11 cellular contexts compared by ENCODE assay signal in genomic region chr11:47394050-47394321, GRCh38. TPM values are rescaled to one million over a fixed set of nuclear protein-coding genes. Genes with fewer than 3 reads are reported as not detected.
DNase-seq lines count a peak whose midpoint lies in the region; ATAC-seq and TF ChIP-seq lines count a peak whose summit lies in the region.
"Had no signal": no experiment of that assay in that cellular context is flagged by ENCODE, and none has a peak within 500 bp of the region (broad histone marks: within the 10 kb centered on the region; RNA-seq: fewer than 3 reads in every experiment).

No MANE protein-coding gene starts in this region.

- peak overlapping the region; percentile 89 for H3K27ac Mint-ChIP-seq in T-helper 1 cell treated with Interleukin-12 subunit alpha and Interleukin-12 subunit beta and Interleukin-4 antibody, amounts not matched to agents 30 μg/mL and 1 μg/mL, for 36 hours
- H3K27ac Mint-ChIP-seq in stimulated activated naive CD8-positive, alpha-beta T cell treated with anti-CD3 and anti-CD28 coated beads, Interleukin-15, amount 100 ng/mL, for 72 hours, result peak overlapping the region; percentile 97 to 98
- H3K27ac Mint-ChIP-seq: progenitor cell of endocrine pancreas had no signal

- H3F3A ChIP-seq in PC-9 (ENCODE audit: insufficient read depth, low read depth), result no peaks in the 10 kb centered on the region

- H3K4me2 ChIP-seq in PC-9, result no peak overlapping the region

- no TSS peak for BruUV-seq in PC-9 (replicated peaks; lab: Mats Ljungman, UMichigan)

- intact Hi-C loops in right lobe of liver (cut with DNase I) (no loop called here), PC-9 (cut with micrococcal nuclease; ENCODE audit: unreplicated experiment) (no loop called here)

- no peak overlapping the region for H2AFZ ChIP-seq in PC-9

- CTCF ChIA-PET in PC-9 (lab: Charles Lee), result no interaction called here

- no peak overlapping the region for H3K4me3 Mint-ChIP-seq in T-helper 1 cell treated with Interleukin-12 subunit alpha and Interleukin-12 subunit beta and Interleukin-4 antibody, amounts not matched to agents 30 μg/mL and 1 μg/mL, for 36 hours
- H3K4me3 Mint-ChIP-seq in stimulated activated naive CD8-positive, alpha-beta T cell treated with anti-CD3 and anti-CD28 coated beads, Interleukin-15, amount 100 ng/mL, for 72 hours, result peak overlapping the region; percentile 53 to 76

- DNase-seq in T-helper 1 cell, result no peak
- DNase-seq in right lobe of liver, result peak in 2 of 3 donors; percentile 57 to 68
- DNase-seq in stimulated activated naive CD8-positive, alpha-beta T cell treated with anti-CD3 and anti-CD28 coated beads, Interleukin-15, amount 100 ng/mL, for 72 hours, result no peak
- no peak for DNase-seq in NCI-H510A treated with DMSO at 0.1 percent for 48 hours (lab: John Stamatoyannopoulos, UW)
- no peak for DNase-seq in DMS79 (lab: John Stamatoyannopoulos, UW)
- DNase-seq in PC-9, result no peak
- DNase-seq: 8988T, NCI-H226 had no signal

- H3K9me3 ChIP-seq in right lobe of liver, result no peaks in the 10 kb centered on the region
- no peaks in the 10 kb centered on the region for H3K9me3 ChIP-seq in PC-9 (ENCODE audit: insufficient read depth, low read depth)

- no peaks in the 10 kb centered on the region for H3K9me3 Mint-ChIP-seq in T-helper 1 cell treated with Interleukin-12 subunit alpha and Interleukin-12 subunit beta and Interleukin-4 antibody, amounts not matched to agents 30 μg/mL and 1 μg/mL, for 36 hours
- no peaks in the 10 kb centered on the region for H3K9me3 Mint-ChIP-seq in stimulated activated naive CD8-positive, alpha-beta T cell treated with anti-CD3 and anti-CD28 coated beads, Interleukin-15, amount 100 ng/mL, for 72 hours

- POLR2A ChIA-PET in PC-9 (lab: Charles Lee; ENCODE audit: unreplicated experiment), result no interaction called here

- H3K36me3 Mint-ChIP-seq in T-helper 1 cell treated with Interleukin-12 subunit alpha and Interleukin-12 subunit beta and Interleukin-4 antibody, amounts not matched to agents 30 μg/mL and 1 μg/mL, for 36 hours (ENCODE audit: low read depth), result no peaks in the 10 kb centered on the region

- no peaks in the 10 kb centered on the region for H3K36me3 ChIP-seq in right lobe of liver
- no peaks in the 10 kb centered on the region for H3K36me3 ChIP-seq in PC-9 (ENCODE audit: low read depth)

- H3K4me1 Mint-ChIP-seq in T-helper 1 cell treated with Interleukin-12 subunit alpha and Interleukin-12 subunit beta and Interleukin-4 antibody, amounts not matched to agents 30 μg/mL and 1 μg/mL, for 36 hours (ENCODE audit: low read depth), result peaks cover 15% of the 10 kb centered on the region
- peaks cover 68% of the 10 kb centered on the region for H3K4me1 Mint-ChIP-seq in stimulated activated naive CD8-positive, alpha-beta T cell treated with anti-CD3 and anti-CD28 coated beads, Interleukin-15, amount 100 ng/mL, for 72 hours

- WGBS in adipose tissue, 3 donors, result 51 to 83% (median 67%) methylated on average over 9 of the region's 9 CpGs
- no CpG with 5 or more reads among the region's 9 CpGs for WGBS in right lobe of liver (ENCODE audit: insufficient coverage, low coverage, low lambda C conversion rate, missing lambda C conversion rate)

- H3K79me2 ChIP-seq in PC-9 (ENCODE audit: low read depth), result no peaks in the 10 kb centered on the region

- no peaks in the 10 kb centered on the region for H3K27me3 Mint-ChIP-seq in T-helper 1 cell treated with Interleukin-12 subunit alpha and Interleukin-12 subunit beta and Interleukin-4 antibody, amounts not matched to agents 30 μg/mL and 1 μg/mL, for 36 hours (ENCODE audit: low read depth)
- H3K27me3 Mint-ChIP-seq in stimulated activated naive CD8-positive, alpha-beta T cell treated with anti-CD3 and anti-CD28 coated beads, Interleukin-15, amount 100 ng/mL, for 72 hours, result no peaks in the 10 kb centered on the region
- H3K27me3 Mint-ChIP-seq: progenitor cell of endocrine pancreas had no signal

- no peaks in the 10 kb centered on the region for H3K27me3 ChIP-seq in right lobe of liver
- H3K27me3 ChIP-seq in PC-9 (ENCODE audit: insufficient read depth, low read depth), result no peaks in the 10 kb centered on the region

- H3K4me1 ChIP-seq in right lobe of liver (no peaks in the 10 kb centered on the region), PC-9 (replicated peaks; ENCODE audit: insufficient read depth) (no peaks in the 10 kb centered on the region)

- no peaks in the 10 kb centered on the region for H4K20me1 ChIP-seq in PC-9 (ENCODE audit: insufficient read depth)

- H3K4me3 ChIP-seq in right lobe of liver (peak overlapping the region in 1 of 3 donors; percentile 12), PC-9 (no peak overlapping the region)

- H3K27ac ChIP-seq in adipose tissue (ENCODE audit: low read depth, low read length), result peak overlapping the region; percentile 99
- H3K27ac ChIP-seq in right lobe of liver, result peak overlapping the region; percentile 78 to 95 (median 92)
- no peak overlapping the region for H3K27ac ChIP-seq in PC-9

- no peak for TF ChIP-seq POLR2A in right lobe of liver (IDR thresholded peaks at IDR 0.05)

- no peaks in the 10 kb centered on the region for H3K9me2 ChIP-seq in PC-9 (ENCODE audit: insufficient read depth)

- no peak for TF ChIP-seq CTCF in right lobe of liver (IDR thresholded peaks at IDR 0.05)
- no peak for TF ChIP-seq CTCF in PC-9 (conservative IDR thresholded peaks at IDR 0.05)

- peak; percentile 5 to 27 (median 22) for ATAC-seq in right lobe of liver
- no peak for ATAC-seq in stimulated activated naive CD8-positive, alpha-beta T cell treated with anti-CD3 and anti-CD28 coated beads, Interleukin-15, amount 100 ng/mL, for 72 hours

RNA-seq across cellular contexts. Expression of gene SLC39A13, which starts 14.4 kb away (rescaled TPM):
- 10 to 100 TPM; 36.4 to 42.0 (median 39.9) TPM for polyA plus RNA-seq in adipose tissue
- total RNA-seq in right lobe of liver (10 to 100 TPM in 5 of 6 experiments, 1 to 10 TPM in 1; 9.8 to 21.2 (median 13.1) TPM), PC-9 (2021) (28.8 and 32.3 TPM in 2 replicates)

RNA-seq across cellular contexts. Expression of gene SPI1, which starts 15.6 kb away (rescaled TPM):
- polyA plus RNA-seq in adipose tissue, result 10 to 100 TPM in 2 of 3 donors, 1 to 10 TPM in 1; 4.9 to 69.3 (median 49.3) TPM
- 10 to 100 TPM in 3 of 6 experiments, 1 to 10 TPM in 3; 7.5 to 29.1 (median 10.1) TPM for total RNA-seq in right lobe of liver
- not detected in 2 replicates for total RNA-seq in PC-9 (2021)
- total RNA-seq: progenitor cell of endocrine pancreas had no signal

RNA-seq across cellular contexts. Expression of gene PSMC3, which starts 32.3 kb away (rescaled TPM):
- polyA plus RNA-seq in adipose tissue, result 100 to 1,000 TPM in 2 of 3 donors, 10 to 100 TPM in 1; 76.2 to 157 (median 134) TPM
- total RNA-seq in right lobe of liver (10 to 100 TPM; 52.5 to 98.1 (median 63.3) TPM), PC-9 (2021) (160 and 222 TPM in 2 replicates)

RNA-seq across cellular contexts. Expression of gene MYBPC3, which starts 41.5 kb away (rescaled TPM):
- 1 to 10 TPM in 1 of 3 donors, under 1 TPM in 2; 0.07 to 3.1 (median 0.68) TPM for polyA plus RNA-seq in adipose tissue
- total RNA-seq in right lobe of liver (under 1 TPM in 5 of 6 experiments, not detected in 1; 0.04 to 0.24 (median 0.13) TPM), PC-9 (2021) (not detected in 2 replicates)

RNA-seq across cellular contexts. Expression of gene RAPSN, which starts 55.0 kb away (rescaled TPM):
- polyA plus RNA-seq in adipose tissue, result under 1 TPM in 2 of 3 donors, not detected in 1; 0.21 to 0.59 TPM
- total RNA-seq in right lobe of liver (under 1 TPM in 3 of 6 experiments, not detected in 3; 0.15 to 0.49 (median 0.25) TPM), PC-9 (2021) (5.4 and 7.3 TPM in 2 replicates)

Comparison
In these comparisons a context has a peak if more than half of its experiments do, and no peak if none do; other contexts are left out.
1. DNase-seq: peak in right lobe of liver (2 of 3); none in T-helper 1 cell (0 of 5), stimulated activated naive CD8-positive, alpha-beta T cell treated with anti-CD3 and anti-CD28 coated beads, Interleukin-15, amount 100 ng/mL, for 72 hours (0 of 2), NCI-H510A treated with DMSO at 0.1 percent for 48 hours (single experiment), DMS79 (single experiment) and PC-9 (0 of 2).